ENCODE assay signal across 24 cellular contexts in genomic region chr7:2627258-2628136, GRCh38. TPM values are rescaled to one million over a fixed set of nuclear protein-coding genes. Genes with fewer than 3 reads are reported as not detected.
A peak's percentile ranks its signal among the peaks of the same experiment; 100 is the strongest.
DNase-seq lines count a peak whose midpoint lies in the region; ATAC-seq, FAIRE-seq and TF ChIP-seq lines count a peak whose summit lies in the region.
"Had no signal": no experiment of that assay in that cellular context is flagged by ENCODE, and none has a peak within 500 bp of the region (broad histone marks: within the 10 kb centered on the region; RNA-seq: fewer than 3 reads in every experiment).

No MANE protein-coding gene starts in this region.

- H3K27ac Mint-ChIP-seq in astrocyte (ENCODE audit: unreplicated experiment), result no peak overlapping the region
- H3K27ac Mint-ChIP-seq: activated naive CD4-positive, alpha-beta T cell treated with anti-CD3 and anti-CD28 coated beads for 36 hours; endodermal cell had no signal

- 85 to 90% methylated on average over 9 of the region's 9 CpGs for WGBS in lung, 2 donors
- 67 to 80% methylated on average over 1 to 9 of the region's 9 CpGs for WGBS in transverse colon (ENCODE audit: low coverage in 1 of 2), 2 donors

- H3K27ac ChIP-seq in astrocyte (ENCODE audit: low read depth, low read length) (no peak overlapping the region), lung (ENCODE audit: low read depth in 1 of 2, low read length in 1 of 2) (peak overlapping the region; percentile 51 to 79), transverse colon (peak overlapping the region in 3 of 4 donors; percentile 33 to 50 (median 48)), Peyer's patch (peak overlapping the region in 1 of 4 donors; percentile 5)
- H3K27ac ChIP-seq: 22Rv1, pancreas had no signal

- H3K4me2 ChIP-seq in astrocyte (ENCODE audit: low read length), result no peak overlapping the region

- intact Hi-C loops in transverse colon (cut with DNase I; ENCODE audit: low total_unique reads), result no loop called here

- H3K36me3 ChIP-seq in astrocyte (ENCODE audit: insufficient read depth, low read length), result no peaks in the 10 kb centered on the region
- H3K36me3 ChIP-seq in lung (ENCODE audit: control insufficient read depth in 2 of 2, insufficient read depth in 2 of 2, low read length in 2 of 2), result no peaks in the 10 kb centered on the region
- no peaks in the 10 kb centered on the region for H3K36me3 ChIP-seq in transverse colon
- no peaks in the 10 kb centered on the region for H3K36me3 ChIP-seq in Peyer's patch
- H3K36me3 ChIP-seq: pancreas had no signal

- no peak for ATAC-seq in lung (ENCODE audit: insufficient read depth, low FRiP score)
- ATAC-seq in GM18909 (IDR thresholded peaks at IDR 0.05; ENCODE audit: poor library complexity, unreplicated experiment), result no peak
- ATAC-seq: pancreas; stimulated activated naive CD8-positive, alpha-beta T cell treated with anti-CD3 and anti-CD28 coated beads, Interleukin-15, Interleukin-2, amounts not matched to agents 100 U/mL and 50 U/mL, for 24 hours had no signal

- TF ChIP-seq POLR2A in transverse colon (IDR thresholded peaks at IDR 0.05) (no peak), Peyer's patch (IDR thresholded peaks at IDR 0.05) (no peak)

- H3K9me3 Mint-ChIP-seq in astrocyte (ENCODE audit: unreplicated experiment), result no peaks in the 10 kb centered on the region
- H3K9me3 Mint-ChIP-seq: activated naive CD4-positive, alpha-beta T cell treated with anti-CD3 and anti-CD28 coated beads for 36 hours had no signal

- H3K27me3 Mint-ChIP-seq in astrocyte (ENCODE audit: low read depth, unreplicated experiment), result no peaks in the 10 kb centered on the region

- TF ChIP-seq CTCF in astrocyte (IDR thresholded peaks at IDR 0.05; ENCODE audit: insufficient read depth, low read depth, low read length) (no peak), lung (IDR thresholded peaks at IDR 0.05; ENCODE audit: control extremely low read depth, extremely low read depth) (no peak), transverse colon (IDR thresholded peaks at IDR 0.05) (no peak), Peyer's patch (IDR thresholded peaks at IDR 0.05) (no peak)

- H3K9ac ChIP-seq in astrocyte (ENCODE audit: low read length), result peak overlapping the region; percentile 64

- H4K20me1 ChIP-seq in astrocyte (ENCODE audit: insufficient read depth, low read length), result peaks cover 5% of the 10 kb centered on the region

- peaks cover 6% of the 10 kb centered on the region for H3K79me2 ChIP-seq in astrocyte (ENCODE audit: insufficient read depth, low read length)

- no peak for TF ChIP-seq EP300 in transverse colon (IDR thresholded peaks at IDR 0.05; ENCODE audit: low read depth)

- H3K27me3 ChIP-seq in astrocyte (ENCODE audit: insufficient read depth, low read length) (no peaks in the 10 kb centered on the region), lung (ENCODE audit: control insufficient read depth, insufficient read depth) (no peaks in the 10 kb centered on the region), transverse colon (no peaks in the 10 kb centered on the region), Peyer's patch (no peaks in the 10 kb centered on the region)
- H3K27me3 ChIP-seq: pancreas had no signal

- H3K36me3 Mint-ChIP-seq in astrocyte (ENCODE audit: low read depth, unreplicated experiment), result no peaks in the 10 kb centered on the region

- no peak overlapping the region for H3K4me3 Mint-ChIP-seq in astrocyte (ENCODE audit: unreplicated experiment)
- H3K4me3 Mint-ChIP-seq: activated naive CD4-positive, alpha-beta T cell treated with anti-CD3 and anti-CD28 coated beads for 36 hours; endodermal cell had no signal

- FAIRE-seq in astrocyte (lab: Jason Lieb, UNC), result no peak
- FAIRE-seq: islet of Langerhans, pancreas had no signal

- in situ Hi-C loops in transverse colon (cut with MboI; ENCODE audit: low pct_ligation_motif_present in 1 of 4, low pct_unique_long_range_greater_than_20kb in 1 of 4, low sequenced_read_pairs in 3 of 4), result no loop called here

- no peak overlapping the region for H3K4me3 ChIP-seq in astrocyte (ENCODE audit: insufficient read depth, low read depth, low read length)
- no peak overlapping the region for H3K4me3 ChIP-seq in lung
- no peak overlapping the region for H3K4me3 ChIP-seq in transverse colon
- H3K4me3 ChIP-seq in Peyer's patch, result no peak overlapping the region
- H3K4me3 ChIP-seq: pancreas had no signal

- H3K9me3 ChIP-seq in astrocyte (ENCODE audit: insufficient read depth, low read depth, low read length), result no peaks in the 10 kb centered on the region
- no peaks in the 10 kb centered on the region for H3K9me3 ChIP-seq in lung (ENCODE audit: control insufficient read depth in 2 of 2, insufficient read depth in 1 of 2, low read length in 1 of 2)
- no peaks in the 10 kb centered on the region for H3K9me3 ChIP-seq in transverse colon
- H3K9me3 ChIP-seq in Peyer's patch, result no peaks in the 10 kb centered on the region
- H3K9me3 ChIP-seq: pancreas had no signal

- peak overlapping the region; percentile 34 for H2AFZ ChIP-seq in astrocyte (ENCODE audit: low read depth, low read length)

- H3K4me1 ChIP-seq in astrocyte (ENCODE audit: insufficient read depth, low read length), result peaks cover 28% of the 10 kb centered on the region
- H3K4me1 ChIP-seq in lung (ENCODE audit: control insufficient read depth in 2 of 2, insufficient read depth in 2 of 2, low read length in 2 of 2), result peaks cover 0 to 9% of the 10 kb centered on the region in 2 donors
- peaks cover 13 to 52% (median 37%) of the 10 kb centered on the region in 4 donors for H3K4me1 ChIP-seq in transverse colon
- H3K4me1 ChIP-seq in Peyer's patch, result peaks cover 0 to 52% (median 15%) of the 10 kb centered on the region in 4 donors

- H3K4me1 Mint-ChIP-seq in astrocyte (ENCODE audit: low read depth, unreplicated experiment), result peaks cover 9% of the 10 kb centered on the region
- H3K4me1 Mint-ChIP-seq: endodermal cell had no signal

- DNase-seq in DMS53 (lab: John Stamatoyannopoulos, UW) (peak; percentile 65), DMS53 treated with DMSO at 0.1 percent for 48 hours (lab: John Stamatoyannopoulos, UW; ENCODE audit: unreplicated experiment) (no peak), astrocyte (ENCODE audit: low read depth) (no peak), lung (ENCODE audit: low spot score) (no peak), transverse colon (no peak), Peyer's patch (no peak), T-helper 2 cell (no peak)
- DNase-seq: activated naive CD4-positive, alpha-beta T cell treated with anti-CD3 and anti-CD28 coated beads for 36 hours; activated T-cell treated with anti-CD3 and anti-CD28 coated beads, Interleukin-2, amount 50 U/mL, for 48 hours; AML-193; aorta; DND-41; endodermal cell; hypothalamus; NCI-H1092; NCI-H2029 treated with DMSO at 0.1 percent for 48 hours; NCI-H446; stimulated activated CD4-positive, alpha-beta T cell treated with anti-CD3 and anti-CD28 coated beads, Interleukin-2, amount 100 ng/mL, for 24 hours; stimulated activated naive CD8-positive, alpha-beta T cell treated with anti-CD3 and anti-CD28 coated beads, Interleukin-15, Interleukin-2, amounts not matched to agents 100 U/mL and 50 U/mL, for 24 hours; trophoblast cell had no signal

RNA-seq across cellular contexts. Expression of gene TTYH3, which starts 4.3 kb away (rescaled TPM):
- 264 and 273 TPM in 2 replicates for total RNA-seq in astrocyte
- 10 to 100 TPM; 50.6 to 74.0 TPM for total RNA-seq in lung
- polyA plus RNA-seq in lung, result 10 to 100 TPM; 14.3 to 60.9 TPM
- total RNA-seq in transverse colon, result 10 to 100 TPM; 11.2 to 43.6 (median 23.0) TPM
- 10 to 100 TPM; 61.8 to 99.9 (median 83.4) TPM for total RNA-seq in Peyer's patch
